In genomic region chr16:8905168-8905762, GRCh38 we compare ENCODE assay signal across 10 cellular contexts. TPM values are rescaled to one million over a fixed set of nuclear protein-coding genes. Genes with fewer than 3 reads are reported as not detected.
A peak's percentile ranks its signal among the peaks of the same experiment; 100 is the strongest.
DNase-seq lines count a peak whose midpoint lies in the region; ATAC-seq and TF ChIP-seq lines count a peak whose summit lies in the region.
"Had no signal": no experiment of that assay in that cellular context is flagged by ENCODE, and none has a peak within 500 bp of the region (broad histone marks: within the 10 kb centered on the region; RNA-seq: fewer than 3 reads in every experiment).

No MANE protein-coding gene starts in this region.

- intact Hi-C loops in activated B cell treated with CpG ODN at 0.5 μM for 24 hours (cut with micrococcal nuclease) (loop anchor here (1.0 kb wide), 3 partner anchors 103 to 229 kb away; no protein-coding TSS in a partner anchor), lower lobe of right lung (cut with DNase I) (no loop called here)

- ATAC-seq in activated B cell treated with CpG ODN at 0.5 μM for 24 hours (ENCODE audit: low read depth) (peak; percentile 68), lower lobe of right lung (peak in 1 of 2 donors; percentile 55), GM21825 (IDR thresholded peaks at IDR 0.05; ENCODE audit: unreplicated experiment) (no peak)

- H3K9me3 Mint-ChIP-seq in activated B cell treated with CpG ODN at 0.5 μM for 24 hours, result no peaks in the 10 kb centered on the region
- H3K9me3 Mint-ChIP-seq: CD8-positive, alpha-beta memory T cell had no signal

- no peaks in the 10 kb centered on the region for H3K9me3 ChIP-seq in lower lobe of right lung

- POLR2A ChIA-PET in activated B cell treated with CpG ODN at 0.5 μM for 24 hours (lab: Charles Lee), result no interaction called here

- no peak overlapping the region for H3K4me3 Mint-ChIP-seq in activated B cell treated with CpG ODN at 0.5 μM for 24 hours
- H3K4me3 Mint-ChIP-seq: CD8-positive, alpha-beta memory T cell had no signal

- DNase-seq in NCI-H2107 treated with DMSO at 0.1 percent for 48 hours (lab: John Stamatoyannopoulos, UW; ENCODE audit: unreplicated experiment) (peak; percentile 40), NCI-H2107 (lab: John Stamatoyannopoulos, UW) (no peak), LNCaP clone FGC (ENCODE audit: low read depth) (no peak), activated B cell treated with CpG ODN at 0.5 μM for 24 hours (no peak), lower lobe of right lung (no peak), NCI-H510A (lab: John Stamatoyannopoulos, UW) (no peak)
- DNase-seq in stimulated activated CD4-positive, alpha-beta T cell treated with anti-CD3 and anti-CD28 coated beads, Interleukin-4, amount 100 ng/mL, for 4 hours, result no peak

- H3K27ac Mint-ChIP-seq in activated B cell treated with CpG ODN at 0.5 μM for 24 hours, result no peak overlapping the region

- no peaks in the 10 kb centered on the region for H3K27me3 ChIP-seq in lower lobe of right lung (ENCODE audit: low read depth)

- no peaks in the 10 kb centered on the region for H3K27me3 Mint-ChIP-seq in activated B cell treated with CpG ODN at 0.5 μM for 24 hours
- H3K27me3 Mint-ChIP-seq: CD8-positive, alpha-beta memory T cell had no signal

- H3K4me3 ChIP-seq in LNCaP clone FGC (ENCODE audit: low read depth, low read length) (no peak overlapping the region), lower lobe of right lung (no peak overlapping the region)

- H3K27ac ChIP-seq in lower lobe of right lung, result no peak overlapping the region

- peaks cover 100% of the 10 kb centered on the region for H3K36me3 ChIP-seq in lower lobe of right lung

- peaks cover 95% of the 10 kb centered on the region for H3K36me3 Mint-ChIP-seq in activated B cell treated with CpG ODN at 0.5 μM for 24 hours (ENCODE audit: low read depth)

- CTCF ChIA-PET in activated B cell treated with CpG ODN at 0.5 μM for 24 hours (lab: Charles Lee), result interaction anchor here (1.0 to 1.2 kb wide), 3 partner anchors 11 to 231 kb away, joined by 3 to 4 read pairs (median 3); no protein-coding TSS in a partner anchor

- H3K4me1 Mint-ChIP-seq in activated B cell treated with CpG ODN at 0.5 μM for 24 hours, result no peaks in the 10 kb centered on the region

- H3K4me1 ChIP-seq in lower lobe of right lung, result no peaks in the 10 kb centered on the region

- TF ChIP-seq CTCF in LNCaP clone FGC (IDR thresholded peaks at IDR 0.05; ENCODE audit: control insufficient read depth, extremely low read depth, insufficient read depth) (peak; percentile 68), activated B cell treated with CpG ODN at 0.5 μM for 24 hours (IDR thresholded peaks at IDR 0.05) (no peak), lower lobe of right lung (IDR thresholded peaks at IDR 0.05) (peak; percentile 21)

RNA-seq across cellular contexts. Expression of gene LITAFD, which starts 23.1 kb away (rescaled TPM):
- not detected in 2 replicates for total RNA-seq in activated B cell treated with CpG ODN at 0.5 μM for 24 hours
- not detected for total RNA-seq in lower lobe of right lung
- total RNA-seq: activated CD8-positive, alpha-beta memory T cell treated with anti-CD3 and anti-CD28 coated beads for 36 hours; CD8-positive, alpha-beta memory T cell had no signal

RNA-seq across cellular contexts. Expression of gene CARHSP1, which starts 36.5 kb away (rescaled TPM):
- total RNA-seq in activated B cell treated with CpG ODN at 0.5 μM for 24 hours (21.3 and 27.0 TPM in 2 replicates), lower lobe of right lung (89.0 TPM)

RNA-seq across cellular contexts. Expression of gene USP7, which starts 58.4 kb away (rescaled TPM):
- 173 and 193 TPM in 2 replicates for total RNA-seq in activated B cell treated with CpG ODN at 0.5 μM for 24 hours
- 87.5 TPM for total RNA-seq in lower lobe of right lung
